In the genomic region with DNA sequence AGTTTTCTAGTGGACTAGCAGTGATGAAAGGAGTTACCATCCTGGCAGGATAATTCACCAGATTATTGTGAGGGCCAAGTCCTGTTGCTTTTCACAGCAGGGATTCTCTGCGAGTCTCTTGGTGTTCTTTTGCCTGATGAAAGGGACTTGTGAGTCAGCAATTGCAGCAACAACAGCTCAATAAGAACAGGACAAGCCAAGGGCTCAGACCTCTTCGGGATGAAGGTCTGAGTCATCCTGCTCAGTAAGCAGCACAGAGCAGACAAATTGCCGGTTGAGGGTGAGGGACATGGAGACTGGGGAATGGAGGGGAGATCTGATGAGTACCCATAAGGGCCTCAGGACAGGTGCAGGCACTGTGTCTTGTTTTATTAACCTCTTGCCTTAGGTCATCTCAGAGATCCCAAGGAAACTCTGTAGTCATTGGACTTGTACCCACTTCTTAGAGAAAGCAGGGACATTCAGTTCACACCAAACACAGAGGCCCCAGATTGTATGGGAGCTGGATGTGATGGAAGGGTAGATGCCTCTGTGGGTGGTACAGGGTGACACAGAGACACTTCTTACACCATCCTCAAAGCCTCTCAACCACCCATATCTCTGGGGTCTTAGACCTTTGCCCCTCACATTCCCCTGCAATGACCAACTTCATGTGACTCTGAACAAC, we compare ENCODE assay signal across 8 cellular contexts.
DNase-seq lines count a peak whose midpoint lies in the region; ATAC-seq and TF ChIP-seq lines count a peak whose summit lies in the region.

No MANE protein-coding gene starts in this region.

- no peak overlapping the region for H3K23ac ChIP-seq in H9 (ENCODE audit: insufficient read length, low read depth, low read length)

- H3K4me1 Mint-ChIP-seq in H9 (peaks cover 34% of the 10 kb centered on the region in 2 experiments), osteocyte (ENCODE audit: unreplicated experiment) (peaks cover 14% of the 10 kb centered on the region)

- H3K27me3 ChIP-seq in H9 (ENCODE audit: insufficient read depth, low read length) (no peaks in the 10 kb centered on the region), PC-3 (ENCODE audit: low read length) (no peaks in the 10 kb centered on the region), fibroblast of lung (ENCODE audit: control insufficient read depth, insufficient read depth, low read length) (no peaks in the 10 kb centered on the region)

- no peak overlapping the region for H4K91ac ChIP-seq in H9 (ENCODE audit: insufficient read length, low read depth, low read length)

- no peak overlapping the region for H3K4ac ChIP-seq in H9 (ENCODE audit: low read depth, low read length)

- H3K27me3 Mint-ChIP-seq in H9 (ENCODE audit: low read depth) (peaks cover 45% of the 10 kb centered on the region), osteocyte (ENCODE audit: unreplicated experiment) (peaks cover 62% of the 10 kb centered on the region)

- no CpG with 5 or more reads among the region's 3 CpGs for WGBS in H9 (ENCODE audit: extremely low coverage, insufficient read length, low lambda C conversion rate)

- ATAC-seq in PC-3 (peak; percentile 85), sciatic nerve (peak; percentile 85), GM18519 (IDR thresholded peaks at IDR 0.05; ENCODE audit: low FRiP score, unreplicated experiment) (no peak)

- no peaks in the 10 kb centered on the region for H3K79me1 ChIP-seq in H9 (ENCODE audit: insufficient read depth, low read depth, low read length, poor library complexity, severe bottlenecking)

- no peaks in the 10 kb centered on the region for H4K20me1 ChIP-seq in H9 (ENCODE audit: control insufficient read depth, insufficient read depth, insufficient read length)
- H4K20me1 ChIP-seq in PC-3 (ENCODE audit: low read length) = no peaks in the 10 kb centered on the region
- no peaks in the 10 kb centered on the region for H4K20me1 ChIP-seq in fibroblast of lung (ENCODE audit: control insufficient read depth, extremely low read depth, insufficient read depth, low read length)

- no peak overlapping the region for H2AFZ ChIP-seq in H9 (ENCODE audit: low read length)
- no peak overlapping the region for H2AFZ ChIP-seq in PC-3 (ENCODE audit: low read length)
- no peak overlapping the region for H2AFZ ChIP-seq in fibroblast of lung (ENCODE audit: low read length)

- H3K27ac Mint-ChIP-seq in H9 = peak overlapping the region; percentile 58 to 76 (median 67); a peak in 3 of 7 replicates
- H3K27ac Mint-ChIP-seq in osteocyte (ENCODE audit: unreplicated experiment) = no peak overlapping the region

- H3K4me1 ChIP-seq in H9 (ENCODE audit: insufficient read depth, low read length) (no peaks in the 10 kb centered on the region), PC-3 (ENCODE audit: insufficient read depth, low read length) (peaks cover 47% of the 10 kb centered on the region), fibroblast of lung (ENCODE audit: control insufficient read depth, extremely low read depth, insufficient read depth, low read length) (peaks cover 15% of the 10 kb centered on the region)

- no peaks in the 10 kb centered on the region for H3K36me3 Mint-ChIP-seq in H9 (ENCODE audit: insufficient read depth in 1 of 3, low read depth in 3 of 3)
- no peaks in the 10 kb centered on the region for H3K36me3 Mint-ChIP-seq in osteocyte (ENCODE audit: unreplicated experiment)

- H3K18ac ChIP-seq in H9 (ENCODE audit: insufficient read length, low read depth, low read length) = no peak overlapping the region

- H3K4me2 ChIP-seq in H9 (ENCODE audit: insufficient read depth, insufficient read length, low read length) (no peak overlapping the region), PC-3 (ENCODE audit: low read length) (peak overlapping the region; percentile 51), fibroblast of lung (ENCODE audit: extremely low read depth, insufficient read depth, low read length) (no peak overlapping the region)

- no peaks in the 10 kb centered on the region for H3F3A ChIP-seq in PC-3 (ENCODE audit: low read length, unreplicated experiment)

- H3K4me3 ChIP-seq in PC-3 (ENCODE audit: low read length) (no peak overlapping the region), fibroblast of lung (replicated peaks in 1 of 4; ENCODE audit: control extremely low read depth in 1 of 4, insufficient read depth in 1 of 4, low read depth in 3 of 4, low read length in 4 of 4) (no peak overlapping the region)

- no peaks in the 10 kb centered on the region for H3K23me2 ChIP-seq in H9 (ENCODE audit: insufficient read length, low read depth, low read length, poor library complexity, severe bottlenecking)

- no peak overlapping the region for H2BK5ac ChIP-seq in H9 (ENCODE audit: insufficient read length, low read length)

- H4K5ac ChIP-seq in H9 (ENCODE audit: insufficient read length, low read depth, low read length) = no peak overlapping the region

- no peak for TF ChIP-seq CTCF in H9 (conservative IDR thresholded peaks at IDR 0.05)
- TF ChIP-seq CTCF in PC-3 (conservative IDR thresholded peaks at IDR 0.05; ENCODE audit: low read depth, low read length) = no peak
- TF ChIP-seq CTCF in fibroblast of lung (conservative IDR thresholded peaks at IDR 0.05 in 1 of 2, IDR thresholded peaks at IDR 0.05 in 1 of 2; ENCODE audit: low read depth in 1 of 2, low read length in 2 of 2) = no peak
- TF ChIP-seq CTCF in osteocyte (IDR thresholded peaks at IDR 0.05) = no peak

- BruUV-seq in PC-3 (replicated peaks; lab: Mats Ljungman, UMichigan) = no TSS peak

- no peak overlapping the region for H2BK15ac ChIP-seq in H9 (ENCODE audit: low read depth, low read length)

- no peak overlapping the region for H2BK20ac ChIP-seq in H9 (ENCODE audit: low read depth, low read length, poor library complexity, severe bottlenecking)

- H2AK5ac ChIP-seq in H9 (ENCODE audit: insufficient read length, low read length) = no peak overlapping the region

- no peak for DNase-seq in H9
- peak; percentile 86 for DNase-seq in PC-3
- peak; percentile 97 to 98 for DNase-seq in fibroblast of lung (ENCODE audit: low read depth in 2 of 2)
- no peak for DNase-seq in sciatic nerve (ENCODE audit: low spot score)
- no peak for DNase-seq in NCI-H748 treated with DMSO at 0.1 percent for 48 hours (lab: John Stamatoyannopoulos, UW)
- no peak for DNase-seq in NCI-H2171 (lab: John Stamatoyannopoulos, UW)
- DNase-seq in osteocyte (ENCODE audit: extremely low spot score, unreplicated experiment) = no peak

- H3K9me2 ChIP-seq in PC-3 (replicated peaks; ENCODE audit: low read length) = no peaks in the 10 kb centered on the region

- no peak overlapping the region for H2BK120ac ChIP-seq in H9 (ENCODE audit: low read depth, low read length, poor library complexity, severe bottlenecking)

- CTCF ChIA-PET in PC-3 (lab: Charles Lee) = no interaction called here

- H3K79me2 ChIP-seq in H9 (ENCODE audit: insufficient read depth, low read length) (no peaks in the 10 kb centered on the region), PC-3 (ENCODE audit: low read length) (no peaks in the 10 kb centered on the region), fibroblast of lung (ENCODE audit: control insufficient read depth, insufficient read depth, low read length) (no peaks in the 10 kb centered on the region)

- H3K9me3 ChIP-seq in H9 (ENCODE audit: control insufficient read depth, low read depth, low read length) = no peaks in the 10 kb centered on the region
- H3K9me3 ChIP-seq in PC-3 (ENCODE audit: low read length) = no peaks in the 10 kb centered on the region
- H3K9me3 ChIP-seq in fibroblast of lung (ENCODE audit: control insufficient read depth, insufficient read depth, low read depth, low read length) = no peaks in the 10 kb centered on the region

- no peak overlapping the region for H3K14ac ChIP-seq in H9 (ENCODE audit: insufficient read depth, low read length)

- no peak overlapping the region for H3K4me3 Mint-ChIP-seq in H9
- no peak overlapping the region for H3K4me3 Mint-ChIP-seq in osteocyte (ENCODE audit: unreplicated experiment)

- H2BK12ac ChIP-seq in H9 (ENCODE audit: insufficient read length, low read depth, low read length) = no peak overlapping the region

- H3K36me3 ChIP-seq in PC-3 (ENCODE audit: low read depth, low read length) = no peaks in the 10 kb centered on the region
- no peaks in the 10 kb centered on the region for H3K36me3 ChIP-seq in fibroblast of lung (ENCODE audit: control insufficient read depth, insufficient read depth, low read length)

- no peaks in the 10 kb centered on the region for H3K9me3 Mint-ChIP-seq in H9
- no peaks in the 10 kb centered on the region for H3K9me3 Mint-ChIP-seq in osteocyte (ENCODE audit: unreplicated experiment)

- H3K9ac ChIP-seq in H9 (ENCODE audit: extremely low read depth, insufficient read length, low read length) (no peak overlapping the region), PC-3 (ENCODE audit: low read length) (no peak overlapping the region), fibroblast of lung (ENCODE audit: insufficient read depth, low read length) (no peak overlapping the region)

- no peak overlapping the region for H3K56ac ChIP-seq in H9 (ENCODE audit: insufficient read length, low read depth, low read length)

- no peak overlapping the region for H4K8ac ChIP-seq in H9 (replicated peaks; ENCODE audit: insufficient read length, low read depth, low read length)

- intact Hi-C loops in PC-3 (cut with micrococcal nuclease) = no loop called here
- intact Hi-C loops in sciatic nerve (cut with DNase I) = no loop called here

- H3K27ac ChIP-seq in H9 (ENCODE audit: insufficient read length, low read depth, low read length) (no peak overlapping the region), PC-3 (ENCODE audit: low read length) (peak overlapping the region; percentile 43), fibroblast of lung (ENCODE audit: insufficient read depth, low read length) (no peak overlapping the region)

- POLR2A ChIA-PET in PC-3 (lab: Charles Lee; ENCODE audit: unreplicated experiment) = no interaction called here

- no peak overlapping the region for H3T11ph ChIP-seq in H9 (ENCODE audit: low read length)

Comparison
In these comparisons a context has a peak if more than half of its experiments do, and no peak if none do; other contexts are left out.
1. DNase-seq: peak in PC-3 (single experiment) and fibroblast of lung (2 of 2); none in H9 (single experiment), sciatic nerve (single experiment), NCI-H748 treated with DMSO at 0.1 percent for 48 hours (single experiment), NCI-H2171 (single experiment) and osteocyte (single experiment).